In genomic region chr6:24658573-24659511, GRCh38 we compare ENCODE assay signal across 14 cellular contexts. TPM values are rescaled to one million over a fixed set of nuclear protein-coding genes. Genes with fewer than 3 reads are reported as not detected.
DNase-seq lines count a peak whose midpoint lies in the region; ATAC-seq, FAIRE-seq and TF ChIP-seq lines count a peak whose summit lies in the region.
"Had no signal": no experiment of that assay in that cellular context is flagged by ENCODE, and none has a peak within 500 bp of the region (broad histone marks: within the 10 kb centered on the region; RNA-seq: fewer than 3 reads in every experiment).

No MANE protein-coding gene starts in this region.

- TF ChIP-seq CTCF in Calu3 (IDR thresholded peaks at IDR 0.05; ENCODE audit: unreplicated experiment) (no peak), pancreas (IDR thresholded peaks at IDR 0.05) (no peak)

- peak in 3 of 4 donors; percentile 25 to 69 (median 40) for ATAC-seq in pancreas

- BruUV-seq in Calu3 (replicated peaks; lab: Mats Ljungman, UMichigan): no TSS peak

- no peak overlapping the region for H3K4me3 Mint-ChIP-seq in Calu3 (ENCODE audit: low read depth, unreplicated experiment)
- H3K4me3 Mint-ChIP-seq in CD4-positive, alpha-beta memory T cell: no peak overlapping the region

- H3K27me3 ChIP-seq in pancreas: no peaks in the 10 kb centered on the region
- H3K27me3 ChIP-seq in SJCRH30: no peaks in the 10 kb centered on the region
- H3K27me3 ChIP-seq in CD4-positive, alpha-beta memory T cell (ENCODE audit: insufficient read depth, low read length): no peaks in the 10 kb centered on the region
- H3K27me3 ChIP-seq: uterus had no signal

- H3K9me3 Mint-ChIP-seq in Calu3 (ENCODE audit: low read depth, unreplicated experiment): no peaks in the 10 kb centered on the region
- H3K9me3 Mint-ChIP-seq in CD4-positive, alpha-beta memory T cell: no peaks in the 10 kb centered on the region

- peaks cover 35% of the 10 kb centered on the region for H3K36me3 Mint-ChIP-seq in Calu3 (ENCODE audit: insufficient read depth, unreplicated experiment)
- peaks cover 38 to 78% of the 10 kb centered on the region in 2 donors for H3K36me3 Mint-ChIP-seq in CD4-positive, alpha-beta memory T cell

- H3K4me1 ChIP-seq in pancreas: peaks cover 0 to 6% (median 4%) of the 10 kb centered on the region in 3 donors
- H3K4me1 ChIP-seq in SJCRH30: no peaks in the 10 kb centered on the region
- H3K4me1 ChIP-seq in CD4-positive, alpha-beta memory T cell (ENCODE audit: insufficient read depth, low read length): peaks cover 20% of the 10 kb centered on the region
- H3K4me1 ChIP-seq: uterus had no signal

- H3K27ac Mint-ChIP-seq in Calu3 (ENCODE audit: unreplicated experiment): peak overlapping the region; percentile 50
- peak overlapping the region in 1 of 7 donors; percentile 20 for H3K27ac Mint-ChIP-seq in CD4-positive, alpha-beta memory T cell

- H3K4me3 ChIP-seq in pancreas (no peak overlapping the region), SJCRH30 (no peak overlapping the region)
- H3K4me3 ChIP-seq in CD4-positive, alpha-beta memory T cell (ENCODE audit: low read length in 2 of 2): no peak overlapping the region
- H3K4me3 ChIP-seq: uterus had no signal

- no peaks in the 10 kb centered on the region for H3K27me3 Mint-ChIP-seq in Calu3 (ENCODE audit: unreplicated experiment)
- no peaks in the 10 kb centered on the region for H3K27me3 Mint-ChIP-seq in CD4-positive, alpha-beta memory T cell

- DNase-seq in Calu3 (peak; percentile 33), NCI-H226 (peak; percentile 31), fibroblast of peridontal ligament (ENCODE audit: extremely low read depth) (peak; percentile 98), pancreas (no peak), SJCRH30 (no peak), cortex of kidney (lab: John Stamatoyannopoulos, UW) (no peak), NCI-H1417 treated with DMSO at 0.1 percent for 48 hours (lab: John Stamatoyannopoulos, UW) (no peak)
- no peak for DNase-seq in CD4-positive, alpha-beta memory T cell
- DNase-seq: activated effector memory CD4-positive, alpha-beta T cell treated with Interleukin-2 at 50 U/mL for 16 hours; DMS79; NCI-H1048; uterus had no signal

- intact Hi-C loops in Calu3 (cut with micrococcal nuclease; ENCODE audit: unreplicated experiment): no loop called here
- intact Hi-C loops in pancreas (cut with DNase I): no loop called here
- intact Hi-C loops in CD4-positive, alpha-beta memory T cell (cut with micrococcal nuclease): no loop called here

- peaks cover 0 to 7% (median 3%) of the 10 kb centered on the region in 3 donors for H3K36me3 ChIP-seq in pancreas
- peaks cover 5% of the 10 kb centered on the region; the same call in 1 of the 2 replicates for H3K36me3 ChIP-seq in SJCRH30
- peaks cover 19% of the 10 kb centered on the region for H3K36me3 ChIP-seq in CD4-positive, alpha-beta memory T cell (ENCODE audit: insufficient read depth, low read length)
- H3K36me3 ChIP-seq: uterus had no signal

- H3K27ac ChIP-seq in pancreas: no peak overlapping the region
- no peak overlapping the region for H3K27ac ChIP-seq in SJCRH30
- no peak overlapping the region for H3K27ac ChIP-seq in CD4-positive, alpha-beta memory T cell (ENCODE audit: low read depth, low read length)
- H3K27ac ChIP-seq: uterus had no signal

- peaks cover 55% of the 10 kb centered on the region for H3K4me1 Mint-ChIP-seq in Calu3 (ENCODE audit: low read depth, unreplicated experiment)
- H3K4me1 Mint-ChIP-seq in CD4-positive, alpha-beta memory T cell: peaks cover 34 to 69% (median 54%) of the 10 kb centered on the region in 4 donors

- CTCF ChIA-PET in Calu3 (lab: Charles Lee): no interaction called here
- CTCF ChIA-PET in CD4-positive, alpha-beta memory T cell (lab: Charles Lee; ENCODE audit: partially characterized antibody): interaction anchor here (2.1 kb wide), 1 partner anchor 78 kb away, joined by 8 read pairs; no protein-coding TSS in a partner anchor

- POLR2A ChIA-PET in CD4-positive, alpha-beta memory T cell (lab: Charles Lee; ENCODE audit: partially characterized antibody): no interaction called here

- FAIRE-seq in pancreas (lab: Jason Lieb, UNC): no peak
- FAIRE-seq: colon, TTC549 had no signal

- 67 to 76% methylated on average over 9 of the region's 9 CpGs for WGBS in pancreas, 2 donors

- H3K9me3 ChIP-seq in pancreas (no peaks in the 10 kb centered on the region), SJCRH30 (replicated peaks) (no peaks in the 10 kb centered on the region)
- no peaks in the 10 kb centered on the region for H3K9me3 ChIP-seq in CD4-positive, alpha-beta memory T cell (ENCODE audit: control insufficient read depth in 1 of 2, low read length in 2 of 2)
- H3K9me3 ChIP-seq: uterus had no signal

RNA-seq across cellular contexts. Expression of gene TDP2, which starts 7.9 kb away (rescaled TPM):
- 71.7 and 72.9 TPM in 2 replicates for total RNA-seq in Calu3 (2022)
- 10 to 100 TPM; 14.7 to 26.9 (median 18.3) TPM for total RNA-seq in pancreas
- 10 to 100 TPM; 21.6 to 41.9 TPM for polyA plus RNA-seq in pancreas
- total RNA-seq in SJCRH30 (2014; rRNA removed; shearing (Covaris generic)): 19.9 and 20.2 TPM in 2 replicates
- 10 to 100 TPM; 72.8 to 74.3 TPM for total RNA-seq in CD4-positive, alpha-beta memory T cell
- polyA plus RNA-seq in CD4-positive, alpha-beta memory T cell: 10 to 100 TPM; 43.4 to 62.2 TPM

RNA-seq across cellular contexts. Expression of gene ACOT13, which starts 8.0 kb away (rescaled TPM):
- total RNA-seq in Calu3 (2022) (74.5 and 78.9 TPM in 2 replicates), pancreas (10 to 100 TPM in 3 of 6 donors, 1 to 10 TPM in 3; 7.1 to 11.6 (median 9.3) TPM)
- polyA plus RNA-seq in pancreas: 10 to 100 TPM; 10.2 to 17.7 TPM
- 8.6 and 10.1 TPM in 2 replicates for total RNA-seq in SJCRH30 (2014; rRNA removed; shearing (Covaris generic))
- 10 to 100 TPM; 11.1 to 12.5 TPM for total RNA-seq in CD4-positive, alpha-beta memory T cell
- 10 to 100 TPM; 17.3 to 19.3 TPM for polyA plus RNA-seq in CD4-positive, alpha-beta memory T cell

RNA-seq across cellular contexts. Expression of gene KIAA0319, which starts 12.9 kb away (rescaled TPM):
- total RNA-seq in Calu3 (2022) (4.3 and 4.5 TPM in 2 replicates), pancreas (1 to 10 TPM in 3 of 6 donors, under 1 TPM in 3; 0.51 to 1.2 (median 0.95) TPM)
- polyA plus RNA-seq in pancreas: 1 to 10 TPM; 1.5 to 4.6 TPM
- total RNA-seq in SJCRH30 (2014; rRNA removed; shearing (Covaris generic)): not detected in 2 replicates
- under 1 TPM in 1 of 2 experiments, not detected in 1; 0.11 TPM for total RNA-seq in CD4-positive, alpha-beta memory T cell
- under 1 TPM in 1 of 2 donors, not detected in 1; 0.07 TPM for polyA plus RNA-seq in CD4-positive, alpha-beta memory T cell

Comparison
In these comparisons a context has a peak if more than half of its experiments do, and no peak if none do; other contexts are left out.
1. DNase-seq: peak in Calu3 (single experiment), NCI-H226 (single experiment) and fibroblast of peridontal ligament (single experiment); none in pancreas (0 of 6), SJCRH30 (0 of 2), CD4-positive, alpha-beta memory T cell (0 of 5), cortex of kidney (single experiment) and NCI-H1417 treated with DMSO at 0.1 percent for 48 hours (single experiment).